8 cellular contexts compared by ENCODE assay signal in the genomic region with DNA sequence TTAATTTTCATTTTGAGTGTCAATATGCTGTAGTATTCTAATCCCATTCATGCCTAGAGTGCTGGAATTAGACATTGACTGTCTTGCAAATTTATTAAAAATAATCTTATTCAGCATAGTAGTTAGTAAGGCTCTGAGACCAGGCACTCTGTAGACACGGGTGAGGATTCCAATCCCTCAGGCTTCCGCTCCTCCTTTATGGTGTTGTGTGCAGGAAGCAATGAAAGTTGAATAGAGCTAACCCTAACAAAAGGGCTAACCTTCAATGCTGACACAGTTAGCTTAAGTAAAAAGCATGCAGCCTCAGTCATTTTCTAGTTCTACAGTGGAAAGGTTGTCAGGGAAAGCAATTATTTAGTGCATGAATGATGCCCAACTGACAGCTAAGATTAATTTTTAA.
DNase-seq lines count a peak whose midpoint lies in the region; ATAC-seq and TF ChIP-seq lines count a peak whose summit lies in the region.

No MANE protein-coding gene starts in this region.

- H3K9me3 Mint-ChIP-seq in CD14-positive monocyte: peaks cover 0 to 2% (median 0%) of the 10 kb centered on the region in 7 donors

- H3K27ac Mint-ChIP-seq in CD14-positive monocyte: peak overlapping the region; percentile 93 to 100 (median 98)

- H3K4me1 ChIP-seq in HUES6 (ENCODE audit: control insufficient read depth, insufficient read depth, low read length) (peaks cover 39% of the 10 kb centered on the region), osteoblast (ENCODE audit: insufficient read depth, low read length) (peaks cover 38% of the 10 kb centered on the region)

- ATAC-seq in HG02840 (IDR thresholded peaks at IDR 0.05; ENCODE audit: low FRiP score, unreplicated experiment): no peak

- H3K36me3 ChIP-seq in HUES6 (ENCODE audit: control insufficient read depth, insufficient read depth, low read length) (no peaks in the 10 kb centered on the region), osteoblast (ENCODE audit: insufficient read depth, low read length) (no peaks in the 10 kb centered on the region)

- H3K79me2 ChIP-seq in osteoblast (ENCODE audit: insufficient read depth, low read length): peaks cover 65% of the 10 kb centered on the region

- intact Hi-C loops in CD14-positive monocyte (cut with micrococcal nuclease): loop anchor here (5.0 to 10.0 kb wide), 4 partner anchors 37 to 1353 kb away; a partner anchor contains a TSS
- intact Hi-C loops in dorsolateral prefrontal cortex (cut with DNase I): loop anchor here in 1 of 2 donors (5.0 kb wide), 1 partner anchor 57 kb away; no protein-coding TSS in a partner anchor

- no peak for DNase-seq in CD14-positive monocyte (ENCODE audit: low spot score)
- DNase-seq in dorsolateral prefrontal cortex: no peak
- no peak for DNase-seq in osteoblast (ENCODE audit: insufficient read length, low spot score, missing footprints)
- no peak for DNase-seq in stimulated activated CD4-positive, alpha-beta T cell treated with anti-CD3 and anti-CD28 coated beads, Interleukin-2, amount 100 ng/mL, for 48 hours
- DNase-seq in NCI-H526 (lab: John Stamatoyannopoulos, UW): no peak
- DNase-seq in middle frontal gyrus (ENCODE audit: extremely low spot score, low spot score): no peak

- peak overlapping the region; percentile 97 to 98 for H3K4me3 Mint-ChIP-seq in CD14-positive monocyte

- H3K27me3 Mint-ChIP-seq in CD14-positive monocyte (ENCODE audit: low read depth in 3 of 3): no peaks in the 10 kb centered on the region

- H3K4me2 ChIP-seq in osteoblast (ENCODE audit: insufficient read depth, low read length): peak overlapping the region; percentile 81

- H3K9me3 ChIP-seq in HUES6 (ENCODE audit: control insufficient read depth, insufficient read depth, low read depth, low read length): no peaks in the 10 kb centered on the region
- H3K9me3 ChIP-seq in osteoblast (ENCODE audit: low read depth, low read length): no peaks in the 10 kb centered on the region

- H3K4me3 ChIP-seq in HUES6 (ENCODE audit: low read depth, low read length) (peak overlapping the region; percentile 50), dorsolateral prefrontal cortex (peak overlapping the region; percentile 18 to 73 (median 56)), osteoblast (ENCODE audit: insufficient read depth, low read length) (peak overlapping the region; percentile 73)

- peak overlapping the region; percentile 15 for H2AFZ ChIP-seq in osteoblast (ENCODE audit: low read length)

- peaks cover 13 to 14% of the 10 kb centered on the region in 2 donors for H3K36me3 Mint-ChIP-seq in CD14-positive monocyte

- H3K9ac ChIP-seq in HUES6 (ENCODE audit: low read length): no peak overlapping the region

- TF ChIP-seq CTCF in CD14-positive monocyte (IDR thresholded peaks at IDR 0.05) (no peak), dorsolateral prefrontal cortex (IDR thresholded peaks at IDR 0.05 in 54 of 56, conservative IDR thresholded peaks at IDR 0.05 in 2 of 56; ENCODE audit: low read depth in 1 of 56, partially characterized antibody in 56 of 56) (no peak), osteoblast (IDR thresholded peaks at IDR 0.05; ENCODE audit: extremely low read depth, low read depth, low read length) (no peak)

- H3K27ac ChIP-seq in HUES6 (ENCODE audit: low read depth, low read length) (no peak overlapping the region), dorsolateral prefrontal cortex (peak overlapping the region in 58 of 59 donors; percentile 42 to 93 (median 84)), osteoblast (ENCODE audit: low read depth, low read length) (no peak overlapping the region)

- H4K20me1 ChIP-seq in osteoblast (ENCODE audit: insufficient read depth, low read length): no peaks in the 10 kb centered on the region

- H3K4me1 Mint-ChIP-seq in CD14-positive monocyte: peaks cover 56% of the 10 kb centered on the region

- no peaks in the 10 kb centered on the region for H3K27me3 ChIP-seq in HUES6 (ENCODE audit: control insufficient read depth, insufficient read depth, low read length)
- H3K27me3 ChIP-seq in dorsolateral prefrontal cortex: no peaks in the 10 kb centered on the region
- no peaks in the 10 kb centered on the region for H3K27me3 ChIP-seq in osteoblast (ENCODE audit: insufficient read depth, low read length)

Comparison
In these comparisons a context has a peak if more than half of its experiments do, and no peak if none do; other contexts are left out.
1. H3K27ac ChIP-seq: peak in dorsolateral prefrontal cortex (58 of 59); none in HUES6 (single experiment) and osteoblast (single experiment).
2. Peak in every context shown above with its lines, with median percentiles within 50 percentile points of each other: H3K4me3 ChIP-seq.